Comparison of ENCODE assay signal across 15 cellular contexts in the genomic region with DNA sequence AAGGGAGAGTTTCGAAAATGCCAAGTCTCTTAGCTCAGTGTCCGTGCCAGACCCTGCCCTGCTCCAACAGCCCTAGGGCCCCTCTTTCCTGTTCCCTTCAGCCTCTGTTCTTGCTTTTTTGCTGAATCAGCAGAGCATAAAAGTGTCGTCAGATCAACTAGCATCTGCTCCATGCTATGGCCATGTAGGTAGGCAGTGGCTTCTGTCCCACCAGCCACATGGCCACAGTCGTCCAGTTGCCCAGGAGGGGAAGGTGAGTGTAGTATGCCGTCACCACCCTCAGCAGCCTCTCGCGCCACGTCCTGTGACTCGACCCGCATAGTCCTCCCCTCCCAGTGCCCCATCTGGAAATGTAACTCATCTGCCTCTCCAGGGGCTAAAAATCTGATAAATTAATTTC.
"Had no signal": no experiment of that assay in that cellular context is flagged by ENCODE, and none has a peak within 500 bp of the region (broad histone marks: within the 10 kb centered on the region; RNA-seq: fewer than 3 reads in every experiment).

No MANE protein-coding gene starts in this region.

- H3K4me3 Mint-ChIP-seq: activated CD4-positive, alpha-beta T cell treated with anti-CD3 and anti-CD28 coated beads, Interleukin-2, amount 10 ng/mL, durations not matched to agents 7 days and 5 days; activated naive CD8-positive, alpha-beta T cell treated with anti-CD3 and anti-CD28 coated beads for 36 hours; activated T-helper 1 cell treated with anti-CD3 and anti-CD28 coated beads, Interleukin-12 subunit alpha, Interleukin-12 subunit beta, Interleukin-2, Interleukin-4 antibody, amounts not matched to agents 30 ng/mL and 10 ng/mL and 1 ng/mL, durations not matched to agents 14 hours and 24 hours and 36 hours; effector memory CD8-positive, alpha-beta T cell; neural progenitor cell; stimulated activated naive CD8-positive, alpha-beta T cell treated with anti-CD3 and anti-CD28 coated beads, Interleukin-15, amount 100 ng/mL, for 72 hours had no signal

- DNase-seq: activated CD4-positive, CD25-positive, alpha-beta regulatory T cell; activated naive CD8-positive, alpha-beta T cell treated with anti-CD3 and anti-CD28 coated beads for 36 hours; brain microvascular endothelial cell; effector memory CD8-positive, alpha-beta T cell; left cardiac atrium; naive B cell; ovary; sigmoid colon; stimulated activated CD4-positive, alpha-beta T cell treated with anti-CD3 and anti-CD28 coated beads, Interleukin-1b, Interleukin-23, amount 100 ng/mL, for 48 hours; stimulated activated naive CD8-positive, alpha-beta T cell treated with anti-CD3 and anti-CD28 coated beads, Interleukin-15, amount 100 ng/mL, for 72 hours had no signal

- H3K27ac ChIP-seq: brain microvascular endothelial cell, epithelial cell of prostate, neural progenitor cell, ovary, sigmoid colon had no signal

- H3K36me3 Mint-ChIP-seq: activated naive CD8-positive, alpha-beta T cell treated with anti-CD3 and anti-CD28 coated beads for 36 hours; naive B cell; neural progenitor cell had no signal

- H3K27me3 ChIP-seq: ovary, sigmoid colon had no signal

- H3K4me1 Mint-ChIP-seq: neural progenitor cell had no signal

- H3K4me2 ChIP-seq: neural progenitor cell had no signal

- H3K4me1 ChIP-seq: neural progenitor cell had no signal

- H2AFZ ChIP-seq: neural progenitor cell had no signal

- H3K9me3 ChIP-seq: ovary, sigmoid colon had no signal

- H3K4me3 ChIP-seq: lung, neural progenitor cell, ovary, sigmoid colon had no signal

- H3K9ac ChIP-seq: neural progenitor cell had no signal

- H3K36me3 ChIP-seq: brain microvascular endothelial cell, neural progenitor cell, ovary, sigmoid colon had no signal

- H3K27ac Mint-ChIP-seq: activated CD4-positive, alpha-beta T cell treated with anti-CD3 and anti-CD28 coated beads, Interleukin-2, amount 10 ng/mL, durations not matched to agents 7 days and 5 days; activated naive CD8-positive, alpha-beta T cell treated with anti-CD3 and anti-CD28 coated beads for 36 hours; activated T-helper 1 cell treated with anti-CD3 and anti-CD28 coated beads, Interleukin-12 subunit alpha, Interleukin-12 subunit beta, Interleukin-2, Interleukin-4 antibody, amounts not matched to agents 30 ng/mL and 10 ng/mL and 1 ng/mL, durations not matched to agents 14 hours and 24 hours and 36 hours; effector memory CD8-positive, alpha-beta T cell; naive B cell; neural progenitor cell had no signal

- H3K9me3 Mint-ChIP-seq: activated CD4-positive, alpha-beta T cell treated with anti-CD3 and anti-CD28 coated beads, Interleukin-2, amount 10 ng/mL, durations not matched to agents 7 days and 5 days; activated naive CD8-positive, alpha-beta T cell treated with anti-CD3 and anti-CD28 coated beads for 36 hours; activated T-helper 1 cell treated with anti-CD3 and anti-CD28 coated beads, Interleukin-12 subunit alpha, Interleukin-12 subunit beta, Interleukin-2, Interleukin-4 antibody, amounts not matched to agents 30 ng/mL and 10 ng/mL and 1 ng/mL, durations not matched to agents 14 hours and 24 hours and 36 hours; effector memory CD8-positive, alpha-beta T cell; naive B cell; neural progenitor cell; stimulated activated naive CD8-positive, alpha-beta T cell treated with anti-CD3 and anti-CD28 coated beads, Interleukin-15, amount 100 ng/mL, for 72 hours had no signal

- ATAC-seq: effector memory CD8-positive, alpha-beta T cell; left cardiac atrium; stimulated activated naive CD8-positive, alpha-beta T cell treated with anti-CD3 and anti-CD28 coated beads, Interleukin-15, amount 100 ng/mL, for 72 hours had no signal
